ENCODE assay signal across 8 cellular contexts in genomic region chr2:101696272-101697123, GRCh38. TPM values are rescaled to one million over a fixed set of nuclear protein-coding genes. Genes with fewer than 3 reads are reported as not detected.
DNase-seq lines count a peak whose midpoint lies in the region; ATAC-seq and TF ChIP-seq lines count a peak whose summit lies in the region.

No MANE protein-coding gene starts in this region.

- no peaks in the 10 kb centered on the region for H3K27me3 Mint-ChIP-seq in IgD-negative memory B cell
- H3K27me3 Mint-ChIP-seq in activated naive CD8-positive, alpha-beta T cell treated with anti-CD3 and anti-CD28 coated beads, Interleukin-2, amount 10 ng/mL, durations not matched to agents 7 days and 5 days = peaks cover 2% of the 10 kb centered on the region

- peaks cover 21 to 38% (median 33%) of the 10 kb centered on the region in 11 experiments; a peak in 21 of 22 replicates for H4K20me1 ChIP-seq in BLaER1 treated with 17β-estradiol and CSF1 and Interleukin-3, amounts not matched to agents 10 nM and 100 nM
- peaks cover 28% of the 10 kb centered on the region for H4K20me1 ChIP-seq in hepatocyte (ENCODE audit: insufficient read depth, poor library complexity, severe bottlenecking)

- peaks cover 34% of the 10 kb centered on the region for H3K79me2 ChIP-seq in hepatocyte

- no peaks in the 10 kb centered on the region for H3K9me2 ChIP-seq in hepatocyte (replicated peaks; ENCODE audit: insufficient read depth)

- H3K9me3 Mint-ChIP-seq in IgD-negative memory B cell = peaks cover 0 to 2% (median 0%) of the 10 kb centered on the region in 3 donors
- peaks cover 3% of the 10 kb centered on the region for H3K9me3 Mint-ChIP-seq in activated naive CD8-positive, alpha-beta T cell treated with anti-CD3 and anti-CD28 coated beads, Interleukin-2, amount 10 ng/mL, durations not matched to agents 7 days and 5 days

- peak overlapping the region; percentile 92 to 97 (median 94) for H3K4me3 Mint-ChIP-seq in IgD-negative memory B cell
- H3K4me3 Mint-ChIP-seq in activated naive CD8-positive, alpha-beta T cell treated with anti-CD3 and anti-CD28 coated beads, Interleukin-2, amount 10 ng/mL, durations not matched to agents 7 days and 5 days = peak overlapping the region; percentile 90

- peak overlapping the region; percentile 80 to 93 (median 89) for H3K4me2 ChIP-seq in BLaER1 treated with 17β-estradiol and CSF1 and Interleukin-3, amounts not matched to agents 10 nM and 100 nM
- H3K4me2 ChIP-seq in hepatocyte = peak overlapping the region; percentile 89

- peak overlapping the region; percentile 96 to 100 (median 99) for H3K9ac ChIP-seq in BLaER1 treated with 17β-estradiol and CSF1 and Interleukin-3, amounts not matched to agents 10 nM and 100 nM

- H3K4me1 ChIP-seq in BLaER1 treated with 17β-estradiol and CSF1 and Interleukin-3, amounts not matched to agents 10 nM and 100 nM = peaks cover 28 to 44% (median 37%) of the 10 kb centered on the region in 10 experiments
- peaks cover 18% of the 10 kb centered on the region for H3K4me1 ChIP-seq in hepatocyte (ENCODE audit: insufficient read depth)

- intact Hi-C loops in sciatic nerve (cut with DNase I) = loop anchor here (10.0 kb wide), 1 partner anchor 128 kb away; no protein-coding TSS in a partner anchor

- no peaks in the 10 kb centered on the region for H3K36me3 Mint-ChIP-seq in IgD-negative memory B cell
- H3K36me3 Mint-ChIP-seq in activated naive CD8-positive, alpha-beta T cell treated with anti-CD3 and anti-CD28 coated beads, Interleukin-2, amount 10 ng/mL, durations not matched to agents 7 days and 5 days = peaks cover 7% of the 10 kb centered on the region

- H3K27ac Mint-ChIP-seq in IgD-negative memory B cell = peak overlapping the region; percentile 87 to 98 (median 91)
- peak overlapping the region; percentile 93 for H3K27ac Mint-ChIP-seq in activated naive CD8-positive, alpha-beta T cell treated with anti-CD3 and anti-CD28 coated beads, Interleukin-2, amount 10 ng/mL, durations not matched to agents 7 days and 5 days

- DNase-seq in activated naive CD8-positive, alpha-beta T cell treated with anti-CD3 and anti-CD28 coated beads, Interleukin-2, amount 10 ng/mL, durations not matched to agents 7 days and 5 days = no peak
- DNase-seq in hepatocyte (ENCODE audit: low spot score) (peak; percentile 36), sciatic nerve (ENCODE audit: low spot score) (peak; percentile 64), mucosa of gallbladder (ENCODE audit: low spot score) (no peak), SIG-M5 (lab: John Stamatoyannopoulos, UW) (no peak), NCI-H446 treated with DMSO at 0.1 percent for 48 hours (lab: John Stamatoyannopoulos, UW) (no peak)

- no peaks in the 10 kb centered on the region for H3K27me3 ChIP-seq in BLaER1 treated with 17β-estradiol and CSF1 and Interleukin-3, amounts not matched to agents 10 nM and 100 nM
- no peaks in the 10 kb centered on the region for H3K27me3 ChIP-seq in hepatocyte

- ATAC-seq in activated naive CD8-positive, alpha-beta T cell treated with anti-CD3 and anti-CD28 coated beads, Interleukin-2, amount 10 ng/mL, durations not matched to agents 7 days and 5 days (ENCODE audit: low read depth) = no peak
- peak; percentile 44 for ATAC-seq in sciatic nerve

- 5% methylated on average over 29 of the region's 31 CpGs for WGBS in hepatocyte (ENCODE audit: low lambda C conversion rate, missing lambda C conversion rate)

- no peak for TF ChIP-seq CTCF in hepatocyte (IDR thresholded peaks at IDR 0.05; ENCODE audit: poor library complexity)

- peaks cover 0 to 13% (median 9%) of the 10 kb centered on the region in 11 experiments; a peak in 14 of 22 replicates for H3K9me3 ChIP-seq in BLaER1 treated with 17β-estradiol and CSF1 and Interleukin-3, amounts not matched to agents 10 nM and 100 nM (replicated peaks in 1 of 11)
- no peaks in the 10 kb centered on the region for H3K9me3 ChIP-seq in hepatocyte (ENCODE audit: low read depth)

- peak overlapping the region; percentile 92 to 98 (median 95) for H3K4me3 ChIP-seq in BLaER1 treated with 17β-estradiol and CSF1 and Interleukin-3, amounts not matched to agents 10 nM and 100 nM
- H3K4me3 ChIP-seq in hepatocyte = peak overlapping the region; percentile 60

- peak overlapping the region; percentile 65 for H2AFZ ChIP-seq in hepatocyte

- H3K27ac ChIP-seq in BLaER1 treated with 17β-estradiol and CSF1 and Interleukin-3, amounts not matched to agents 10 nM and 100 nM = peak overlapping the region; percentile 93 to 100 (median 99)
- H3K27ac ChIP-seq in hepatocyte = peak overlapping the region; percentile 89

- POLR2A ChIA-PET in activated naive CD8-positive, alpha-beta T cell treated with anti-CD3 and anti-CD28 coated beads, Interleukin-2, amount 10 ng/mL, durations not matched to agents 7 days and 5 days (lab: Charles Lee) = interaction anchor here (0.9 to 2.5 kb wide), 7 partner anchors 10 to 222 kb away, joined by 3 to 14 read pairs (median 6); partner anchors contain the start of gene RFX8

- H3K4me1 Mint-ChIP-seq in IgD-negative memory B cell = peaks cover 6 to 23% (median 20%) of the 10 kb centered on the region in 3 donors
- peaks cover 25% of the 10 kb centered on the region for H3K4me1 Mint-ChIP-seq in activated naive CD8-positive, alpha-beta T cell treated with anti-CD3 and anti-CD28 coated beads, Interleukin-2, amount 10 ng/mL, durations not matched to agents 7 days and 5 days

- H3K36me3 ChIP-seq in BLaER1 treated with 17β-estradiol and CSF1 and Interleukin-3, amounts not matched to agents 10 nM and 100 nM = peaks cover 0 to 21% (median 6%) of the 10 kb centered on the region in 11 experiments; a peak in 15 of 22 replicates
- no peaks in the 10 kb centered on the region for H3K36me3 ChIP-seq in hepatocyte (replicated peaks; ENCODE audit: insufficient read depth, low read depth)

RNA-seq across cellular contexts. Expression of gene MAP4K4, which starts 1.0 kb away (rescaled TPM):
- polyA plus RNA-seq in IgD-negative memory B cell (9.3 TPM), hepatocyte (59.1 and 60.6 TPM in 2 replicates)
- total RNA-seq in activated naive CD8-positive, alpha-beta T cell treated with anti-CD3 and anti-CD28 coated beads, Interleukin-2, amount 10 ng/mL, durations not matched to agents 7 days and 5 days = 10 to 100 TPM; 79.8 to 84.5 TPM
- total RNA-seq in hepatocyte (75.5 and 84.4 TPM in 2 replicates), sciatic nerve (140 TPM), mucosa of gallbladder (50.9 TPM)

Comparison
In these comparisons a context has a peak if more than half of its experiments do, and no peak if none do; other contexts are left out.
1. DNase-seq: peak in hepatocyte (single experiment) and sciatic nerve (single experiment); none in activated naive CD8-positive, alpha-beta T cell treated with anti-CD3 and anti-CD28 coated beads, Interleukin-2, amount 10 ng/mL, durations not matched to agents 7 days and 5 days (single experiment), mucosa of gallbladder (single experiment), SIG-M5 (single experiment) and NCI-H446 treated with DMSO at 0.1 percent for 48 hours (single experiment).